Comparison of ENCODE assay signal across 7 cellular contexts in the genomic region with DNA sequence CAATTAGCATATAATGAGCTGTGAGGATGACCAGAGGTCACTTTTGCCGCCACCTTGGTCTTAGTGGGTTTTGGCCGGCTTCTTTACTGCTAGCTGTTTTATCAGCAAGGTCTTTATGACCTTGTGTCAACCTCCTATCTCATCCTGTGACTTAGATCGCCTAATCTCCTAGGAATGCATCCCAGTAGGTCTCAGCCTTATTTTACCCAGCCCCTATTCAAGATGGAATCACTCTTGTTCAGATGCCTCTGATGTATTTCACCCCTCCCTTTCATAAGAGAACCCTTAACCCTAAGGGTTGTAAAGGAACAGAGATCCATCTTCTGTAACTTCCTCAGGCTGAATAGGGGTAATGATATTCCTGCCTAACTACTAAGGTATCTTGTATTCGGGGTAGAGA. TPM values are rescaled to one million over a fixed set of nuclear protein-coding genes. Genes with fewer than 3 reads are reported as not detected.
"Had no signal": no experiment of that assay in that cellular context is flagged by ENCODE, and none has a peak within 500 bp of the region (broad histone marks: within the 10 kb centered on the region; RNA-seq: fewer than 3 reads in every experiment).

No MANE protein-coding gene starts in this region.

- H3K4me2 ChIP-seq: GM23338 had no signal

- H3K4me3 Mint-ChIP-seq: GM23338, H9, IgD-negative memory B cell had no signal

- H3K27ac Mint-ChIP-seq: GM23338, H9, IgD-negative memory B cell had no signal

- FAIRE-seq: H1, H54, HTR-8/SVneo had no signal

- H2AFZ ChIP-seq: GM23338 had no signal

- H3K4me3 ChIP-seq: GM23338 had no signal

- H3K9me3 Mint-ChIP-seq: GM23338, H9 had no signal

- H3K4me1 Mint-ChIP-seq: IgD-negative memory B cell had no signal

- ATAC-seq: GM23338 had no signal

- H3K36me3 Mint-ChIP-seq: IgD-negative memory B cell had no signal

- DNase-seq: H9, HCEC 1CT had no signal

RNA-seq across cellular contexts. Expression of a gene that starts 58.9 kb away (rescaled TPM):
- total RNA-seq: GM23338, H1, H9 had no signal
- polyA plus RNA-seq: GM23338, H1, IgD-negative memory B cell had no signal
